Comparison of ENCODE assay signal across 8 cellular contexts in genomic region chr6:408599-409102, GRCh38. TPM values are rescaled to one million over a fixed set of nuclear protein-coding genes. Genes with fewer than 3 reads are reported as not detected.
DNase-seq lines count a peak whose midpoint lies in the region; ATAC-seq lines count a peak whose summit lies in the region.

No MANE protein-coding gene starts in this region.

- DNase-seq in DMS53 (lab: John Stamatoyannopoulos, UW) (peak; percentile 51), DMS53 treated with DMSO at 0.1 percent for 48 hours (lab: John Stamatoyannopoulos, UW; ENCODE audit: unreplicated experiment) (no peak), MG63 (peak; percentile 52), iris pigment epithelial cell (ENCODE audit: low read depth) (peak; percentile 56), T-helper 9 cell (no peak)
- DNase-seq in activated naive CD8-positive, alpha-beta T cell treated with anti-CD3 and anti-CD28 coated beads for 36 hours = no peak
- DNase-seq in stimulated activated CD4-positive, alpha-beta T cell treated with anti-CD3 and anti-CD28 coated beads, Interleukin-2, amount 100 ng/mL, for 48 hours = no peak

- H3K4me1 Mint-ChIP-seq in activated naive CD8-positive, alpha-beta T cell treated with anti-CD3 and anti-CD28 coated beads for 36 hours = peaks cover 79% of the 10 kb centered on the region

- no peaks in the 10 kb centered on the region for H3K9me3 Mint-ChIP-seq in activated naive CD8-positive, alpha-beta T cell treated with anti-CD3 and anti-CD28 coated beads for 36 hours

- no peak overlapping the region for H3K4me3 ChIP-seq in MG63

- no peak overlapping the region for H3K4me3 Mint-ChIP-seq in activated naive CD8-positive, alpha-beta T cell treated with anti-CD3 and anti-CD28 coated beads for 36 hours

- H3K27me3 Mint-ChIP-seq in activated naive CD8-positive, alpha-beta T cell treated with anti-CD3 and anti-CD28 coated beads for 36 hours = peaks cover 4% of the 10 kb centered on the region

- peak overlapping the region; percentile 80 for H3K27ac Mint-ChIP-seq in activated naive CD8-positive, alpha-beta T cell treated with anti-CD3 and anti-CD28 coated beads for 36 hours

- no peaks in the 10 kb centered on the region for H3K36me3 ChIP-seq in MG63

- ATAC-seq in GM21381 (IDR thresholded peaks at IDR 0.05; ENCODE audit: unreplicated experiment) = no peak

- no peaks in the 10 kb centered on the region for H3K9me3 ChIP-seq in MG63

- H3K36me3 Mint-ChIP-seq in activated naive CD8-positive, alpha-beta T cell treated with anti-CD3 and anti-CD28 coated beads for 36 hours = peaks cover 95% of the 10 kb centered on the region

- peaks cover 4% of the 10 kb centered on the region for H3K27me3 ChIP-seq in MG63

RNA-seq across cellular contexts. Expression of gene IRF4, which starts 17.1 kb away (rescaled TPM):
- total RNA-seq in MG63 (2014; rRNA removed; shearing (Covaris generic); ENCODE audit: low replicate concordance) = not detected in 2 replicates
- total RNA-seq in activated naive CD8-positive, alpha-beta T cell treated with anti-CD3 and anti-CD28 coated beads for 36 hours = 100 to 1,000 TPM; 432 to 438 TPM

Comparison
In these comparisons a context has a peak if more than half of its experiments do, and no peak if none do; other contexts are left out.
1. DNase-seq: peak in DMS53 (single experiment), MG63 (single experiment) and iris pigment epithelial cell (single experiment); none in DMS53 treated with DMSO at 0.1 percent for 48 hours (single experiment), activated naive CD8-positive, alpha-beta T cell treated with anti-CD3 and anti-CD28 coated beads for 36 hours (single experiment), T-helper 9 cell (single experiment) and stimulated activated CD4-positive, alpha-beta T cell treated with anti-CD3 and anti-CD28 coated beads, Interleukin-2, amount 100 ng/mL, for 48 hours (0 of 2).
2. RNA of gene IRF4, which starts 17.1 kb away (total RNA-seq): 432 to 438 TPM in activated naive CD8-positive, alpha-beta T cell treated with anti-CD3 and anti-CD28 coated beads for 36 hours; not detected in MG63; every median in the first group is over 100 times any median in the second.